11 cellular contexts compared by ENCODE assay signal in the genomic region with DNA sequence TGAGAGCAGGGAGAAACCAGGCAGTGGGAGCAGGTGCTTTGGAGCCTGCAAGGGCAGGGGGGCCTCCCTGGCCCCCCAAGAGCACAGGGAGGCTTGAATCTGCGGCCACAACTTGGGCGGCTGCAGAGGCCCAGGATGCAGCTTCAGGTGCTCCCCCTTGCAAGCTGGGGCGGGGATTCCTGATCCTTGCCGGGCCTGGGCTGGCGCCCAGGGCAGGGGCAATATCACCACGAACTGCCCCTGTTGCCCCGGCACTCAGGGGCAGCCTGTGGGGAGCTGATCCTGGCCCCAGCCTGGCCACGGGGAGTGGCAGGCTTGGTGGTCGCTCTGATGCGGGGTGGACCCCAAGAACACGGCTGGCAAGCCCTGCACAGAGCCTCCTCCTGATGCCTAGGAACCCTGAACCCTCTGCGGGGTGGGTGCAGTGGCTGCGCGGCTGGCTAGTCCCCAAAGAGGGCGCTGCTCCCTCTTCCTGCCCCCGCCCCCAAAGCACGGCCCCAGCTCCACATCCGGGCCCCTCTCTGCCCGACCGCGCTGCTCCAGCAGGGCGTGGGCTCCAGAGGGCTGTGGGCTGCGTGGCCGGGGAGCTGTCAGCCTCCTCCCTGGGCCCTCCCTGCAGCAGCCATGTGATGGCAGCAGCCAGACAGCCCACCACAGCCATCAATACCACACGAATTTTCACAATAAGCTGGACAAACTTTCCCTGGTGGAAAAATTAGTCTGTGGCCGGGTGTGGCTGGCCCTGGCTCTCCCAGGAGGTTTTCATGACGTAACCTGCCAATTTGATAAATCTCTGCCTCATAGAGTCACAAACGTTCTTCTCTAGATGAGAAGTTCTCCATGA. TPM values are rescaled to one million over a fixed set of nuclear protein-coding genes. Genes with fewer than 3 reads are reported as not detected.
A peak's percentile ranks its signal among the peaks of the same experiment; 100 is the strongest.
DNase-seq lines count a peak whose midpoint lies in the region; ATAC-seq and TF ChIP-seq lines count a peak whose summit lies in the region.
"Had no signal": no experiment of that assay in that cellular context is flagged by ENCODE, and none has a peak within 500 bp of the region (broad histone marks: within the 10 kb centered on the region; RNA-seq: fewer than 3 reads in every experiment).

No MANE protein-coding gene starts in this region.

- peak; percentile 68 for DNase-seq in A673 (ENCODE audit: low spot score)
- DNase-seq in GM23248: peak; percentile 35
- peak; percentile 35 for DNase-seq in activated B cell treated with CpG ODN at 0.5 μM for 24 hours
- DNase-seq in effector memory CD8-positive, alpha-beta T cell: peak; percentile 65 to 71 (median 67)
- DNase-seq in stimulated activated CD4-positive, alpha-beta T cell treated with anti-CD3 and anti-CD28 coated beads, Interleukin-4, amount 100 ng/mL, for 4 hours: peak; percentile 46 to 49
- no peak for DNase-seq in HuH-7 (ENCODE audit: low spot score)
- DNase-seq in cortex of kidney (lab: John Stamatoyannopoulos, UW): no peak

- TF ChIP-seq CTCF in A673 (conservative IDR thresholded peaks at IDR 0.05; ENCODE audit: low read depth, low read length) (peak; percentile 55), activated B cell treated with CpG ODN at 0.5 μM for 24 hours (IDR thresholded peaks at IDR 0.05) (no peak)

- CTCF ChIA-PET in A673 (lab: Charles Lee): interaction anchor here (0.6 to 0.7 kb wide), 3 partner anchors 35 to 554 kb away, joined by 5 to 14 read pairs (median 7); no protein-coding TSS in a partner anchor
- CTCF ChIA-PET in activated B cell treated with CpG ODN at 0.5 μM for 24 hours (lab: Charles Lee): interaction anchor here (0.6 to 2.2 kb wide), 6 partner anchors 16 to 273 kb away, joined by 3 to 8 read pairs (median 4); no protein-coding TSS in a partner anchor

- H3K9me2 ChIP-seq in GM23248 (ENCODE audit: insufficient read depth): no peaks in the 10 kb centered on the region

- H3K4me3 ChIP-seq in A673 (ENCODE audit: low read depth, low read length, poor library complexity, severe bottlenecking) (no peak overlapping the region), GM23248 (no peak overlapping the region)

- peaks cover 4% of the 10 kb centered on the region for H3K9me3 Mint-ChIP-seq in activated B cell treated with CpG ODN at 0.5 μM for 24 hours
- H3K9me3 Mint-ChIP-seq in effector memory CD8-positive, alpha-beta T cell: no peaks in the 10 kb centered on the region
- H3K9me3 Mint-ChIP-seq: activated naive CD4-positive, alpha-beta T cell treated with anti-CD3 and anti-CD28 coated beads, Interleukin-2, amount 50 U/mL, for 24 hours had no signal

- H3K27me3 Mint-ChIP-seq in activated B cell treated with CpG ODN at 0.5 μM for 24 hours: no peaks in the 10 kb centered on the region
- H3K27me3 Mint-ChIP-seq in effector memory CD8-positive, alpha-beta T cell: no peaks in the 10 kb centered on the region
- H3K27me3 Mint-ChIP-seq: activated naive CD4-positive, alpha-beta T cell treated with anti-CD3 and anti-CD28 coated beads, Interleukin-2, amount 50 U/mL, for 24 hours had no signal

- H3K9me3 ChIP-seq in A673 (ENCODE audit: low read depth, low read length, poor library complexity, severe bottlenecking): no peaks in the 10 kb centered on the region
- H3K9me3 ChIP-seq in GM23248 (ENCODE audit: low read depth): no peaks in the 10 kb centered on the region

- H4K20me1 ChIP-seq in GM23248 (ENCODE audit: insufficient read depth): no peaks in the 10 kb centered on the region

- no peak overlapping the region for H3K4me2 ChIP-seq in GM23248 (ENCODE audit: unreplicated experiment)

- H3K36me3 Mint-ChIP-seq in activated B cell treated with CpG ODN at 0.5 μM for 24 hours (ENCODE audit: low read depth): no peaks in the 10 kb centered on the region
- H3K36me3 Mint-ChIP-seq in effector memory CD8-positive, alpha-beta T cell (ENCODE audit: insufficient read depth): no peaks in the 10 kb centered on the region
- H3K36me3 Mint-ChIP-seq: activated naive CD4-positive, alpha-beta T cell treated with anti-CD3 and anti-CD28 coated beads, Interleukin-2, amount 50 U/mL, for 24 hours had no signal

- no peaks in the 10 kb centered on the region for H3K79me2 ChIP-seq in GM23248 (ENCODE audit: insufficient read depth)

- H2AFZ ChIP-seq in GM23248: peak overlapping the region; percentile 48; the same call in 1 of the 2 replicates

- H3K4me1 Mint-ChIP-seq in activated B cell treated with CpG ODN at 0.5 μM for 24 hours: peaks cover 9% of the 10 kb centered on the region
- H3K4me1 Mint-ChIP-seq in effector memory CD8-positive, alpha-beta T cell (ENCODE audit: low read depth in 2 of 2): peaks cover 3 to 6% of the 10 kb centered on the region in 2 donors

- no TSS peak for BruUV-seq in A673 (replicated peaks; lab: Mats Ljungman, UMichigan)

- H3K9ac ChIP-seq in GM23248: no peak overlapping the region

- POLR2A ChIA-PET in A673 (lab: Charles Lee; ENCODE audit: low non-redundant PET) (interaction anchor here (1.0 kb wide), 1 partner anchor 21 kb away, joined by 3 read pairs; the partner anchor contains the start of gene TNFSF9), activated B cell treated with CpG ODN at 0.5 μM for 24 hours (lab: Charles Lee) (interaction anchor here (0.5 to 1.6 kb wide), 13 partner anchors 12 to 231 kb away, joined by 3 to 9 read pairs (median 5); partner anchors contain the start of genes TNFSF9 and VAV1)

- H3K27ac ChIP-seq in A673 (ENCODE audit: low read depth, low read length, poor library complexity, severe bottlenecking) (no peak overlapping the region), GM23248 (no peak overlapping the region)
- H3K27ac ChIP-seq: C4-2B had no signal

- intact Hi-C loops in A673 (cut with micrococcal nuclease; ENCODE audit: unreplicated experiment) (no loop called here), activated B cell treated with CpG ODN at 0.5 μM for 24 hours (cut with micrococcal nuclease) (loop anchor here (1.0 to 5.0 kb wide), 2 partner anchors 24 to 35 kb away; no protein-coding TSS in a partner anchor)

- H3K4me1 ChIP-seq in A673 (ENCODE audit: insufficient read depth, low read length, poor library complexity, severe bottlenecking) (no peaks in the 10 kb centered on the region), GM23248 (ENCODE audit: insufficient read depth) (no peaks in the 10 kb centered on the region; the same call in 1 of the 2 replicates)

- H3K4me3 Mint-ChIP-seq in activated B cell treated with CpG ODN at 0.5 μM for 24 hours: peak overlapping the region; percentile 19
- peak overlapping the region; percentile 56 to 61 for H3K4me3 Mint-ChIP-seq in effector memory CD8-positive, alpha-beta T cell
- H3K4me3 Mint-ChIP-seq: activated naive CD4-positive, alpha-beta T cell treated with anti-CD3 and anti-CD28 coated beads, Interleukin-2, amount 50 U/mL, for 24 hours had no signal

- 37 to 39% methylated on average over 22 to 27 of the region's 28 CpGs for WGBS in GM23248 (ENCODE audit: low coverage in 1 of 2, low lambda C conversion rate in 2 of 2, missing lambda C conversion rate in 2 of 2), 2 experiments

- ATAC-seq in activated B cell treated with CpG ODN at 0.5 μM for 24 hours (ENCODE audit: low read depth): peak; percentile 88
- ATAC-seq in effector memory CD8-positive, alpha-beta T cell (replicated peaks): peak; percentile 98
- ATAC-seq in HG03139 (IDR thresholded peaks at IDR 0.05; ENCODE audit: unreplicated experiment): no peak

- no peaks in the 10 kb centered on the region for H3K27me3 ChIP-seq in A673 (replicated peaks; ENCODE audit: insufficient read depth, low read depth, low read length, poor library complexity)
- H3K27me3 ChIP-seq in GM23248 (replicated peaks; ENCODE audit: insufficient read depth): peaks cover 6% of the 10 kb centered on the region; the same call in 1 of the 2 replicates

- H3K27ac Mint-ChIP-seq in activated B cell treated with CpG ODN at 0.5 μM for 24 hours: no peak overlapping the region
- H3K27ac Mint-ChIP-seq in effector memory CD8-positive, alpha-beta T cell: peak overlapping the region in 1 of 2 donors; percentile 65
- H3K27ac Mint-ChIP-seq: activated naive CD4-positive, alpha-beta T cell treated with anti-CD3 and anti-CD28 coated beads, Interleukin-2, amount 50 U/mL, for 24 hours had no signal

- no peaks in the 10 kb centered on the region for H3F3A ChIP-seq in GM23248 (ENCODE audit: insufficient read depth)

- H3K36me3 ChIP-seq in A673 (ENCODE audit: insufficient read depth, low read length, poor library complexity, severe bottlenecking): no peaks in the 10 kb centered on the region
- H3K36me3 ChIP-seq in GM23248 (ENCODE audit: low read depth): no peaks in the 10 kb centered on the region

- in situ Hi-C loops in GM23248 (cut with MboI): no loop called here

RNA-seq across cellular contexts. Expression of gene TNFSF9, which starts 21.0 kb away (rescaled TPM):
- total RNA-seq in A673 (2021) (10.0 and 11.1 TPM in 2 replicates), activated B cell treated with CpG ODN at 0.5 μM for 24 hours (6.0 and 7.1 TPM in 2 replicates)
- 0.22 and 1.1 TPM in 2 replicates for total RNA-seq in GM23248 (2014; rRNA removed; shearing (Covaris generic))
- 0.29 and 0.58 TPM in 2 replicates for polyA plus RNA-seq in GM23248 (2016; fragmentation: Nextera tagmentation; extraction: Ambion mirVana)

RNA-seq across cellular contexts. Expression of gene CD70, which starts 39.1 kb away (rescaled TPM):
- total RNA-seq in A673 (2021) (2.0 and 3.8 TPM in 2 replicates), activated B cell treated with CpG ODN at 0.5 μM for 24 hours (29.3 and 29.7 TPM in 2 replicates)
- total RNA-seq in GM23248 (2014; rRNA removed; shearing (Covaris generic)): not detected in 2 replicates
- 0.20 and 0.49 TPM in 2 replicates for polyA plus RNA-seq in GM23248 (2016; fragmentation: Nextera tagmentation; extraction: Ambion mirVana)
- total RNA-seq: pulmonary artery endothelial cell had no signal

RNA-seq across cellular contexts. Expression of gene TUBB4A, which starts 49.7 kb away (rescaled TPM):
- total RNA-seq in A673 (2021) (27.0 and 45.2 TPM in 2 replicates), activated B cell treated with CpG ODN at 0.5 μM for 24 hours (13.2 and 16.8 TPM in 2 replicates)
- not detected in 2 replicates for total RNA-seq in GM23248 (2014; rRNA removed; shearing (Covaris generic))
- polyA plus RNA-seq in GM23248 (2016; fragmentation: Nextera tagmentation; extraction: Ambion mirVana): not detected in 2 replicates

Comparison
In these comparisons a context has a peak if more than half of its experiments do, and no peak if none do; other contexts are left out.
1. DNase-seq: peak in A673 (single experiment), GM23248 (single experiment), activated B cell treated with CpG ODN at 0.5 μM for 24 hours (single experiment), effector memory CD8-positive, alpha-beta T cell (3 of 3) and stimulated activated CD4-positive, alpha-beta T cell treated with anti-CD3 and anti-CD28 coated beads, Interleukin-4, amount 100 ng/mL, for 4 hours (2 of 2); none in HuH-7 (single experiment) and cortex of kidney (single experiment).
2. RNA of gene TUBB4A, which starts 49.7 kb away (total RNA-seq): 27.0 to 45.2 TPM in A673 and 13.2 to 16.8 TPM in activated B cell treated with CpG ODN at 0.5 μM for 24 hours; not detected in GM23248; every median in the first group is over 10 times any median in the second.